6 cellular contexts compared by ENCODE assay signal in genomic region chr7:56605146-56605545, GRCh38.
"Had no signal": no experiment of that assay in that cellular context is flagged by ENCODE, and none has a peak within 500 bp of the region (broad histone marks: within the 10 kb centered on the region; RNA-seq: fewer than 3 reads in every experiment).

No MANE protein-coding gene starts in this region.

- H3K27ac ChIP-seq: GM23248, HL-60 had no signal

- H3K36me3 ChIP-seq: HAP-1 had no signal

- DNase-seq: GM23248, GOT3, H7, HFFc6 had no signal

- H3K4me3 ChIP-seq: GM23248, HAP-1 had no signal
